Comparison of ENCODE assay signal across 15 cellular contexts in the genomic region with DNA sequence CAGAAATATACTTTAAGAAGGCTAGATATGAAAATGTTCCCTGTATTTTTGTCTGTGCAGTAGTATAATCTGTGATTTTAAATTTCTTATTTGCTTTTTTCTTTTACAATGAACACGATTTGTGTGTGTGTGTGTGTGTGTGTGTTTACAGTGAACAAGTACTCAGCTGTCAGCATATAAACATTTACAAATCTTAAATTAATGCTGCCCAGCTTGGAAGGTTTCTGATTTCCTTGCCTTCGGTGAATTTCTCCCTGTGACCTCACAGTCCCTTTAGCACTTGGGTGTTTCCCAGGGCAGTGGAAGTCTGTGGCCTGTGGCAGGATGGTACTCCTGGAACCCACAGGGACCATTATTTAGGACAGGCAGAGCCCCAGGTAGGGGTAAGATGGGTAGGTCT. TPM values are rescaled to one million over a fixed set of nuclear protein-coding genes. Genes with fewer than 3 reads are reported as not detected.
DNase-seq lines count a peak whose midpoint lies in the region; ATAC-seq and TF ChIP-seq lines count a peak whose summit lies in the region.
"Had no signal": no experiment of that assay in that cellular context is flagged by ENCODE, and none has a peak within 500 bp of the region (broad histone marks: within the 10 kb centered on the region; RNA-seq: fewer than 3 reads in every experiment).

No MANE protein-coding gene starts in this region.

- no peak for ATAC-seq in activated T-cell treated with anti-CD3 and anti-CD28 coated beads, Interleukin-2, amount 50 U/mL, for 72 hours (replicated peaks in 1 of 2)
- no peak for ATAC-seq in psoas muscle
- ATAC-seq: HCT116 had no signal

- no peaks in the 10 kb centered on the region for H3K9me3 Mint-ChIP-seq in activated T-cell treated with anti-CD3 and anti-CD28 coated beads, Interleukin-2, amount 50 U/mL, for 72 hours
- no peaks in the 10 kb centered on the region for H3K9me3 Mint-ChIP-seq in activated T-helper 1 cell treated with anti-CD3 and anti-CD28 coated beads, Interleukin-12 subunit alpha, Interleukin-12 subunit beta, Interleukin-2, Interleukin-4 antibody, amounts not matched to agents 30 ng/mL and 10 ng/mL and 1 ng/mL, durations not matched to agents 14 hours and 24 hours and 36 hours
- H3K9me3 Mint-ChIP-seq: CD8-positive, alpha-beta memory T cell had no signal

- WGBS in psoas muscle, 3 donors = 51 to 65% (median 54%) methylated on average over 2 of the region's 2 CpGs

- no peaks in the 10 kb centered on the region for H3K27me3 Mint-ChIP-seq in activated T-cell treated with anti-CD3 and anti-CD28 coated beads, Interleukin-2, amount 50 U/mL, for 72 hours (ENCODE audit: low read depth)
- no peaks in the 10 kb centered on the region for H3K27me3 Mint-ChIP-seq in activated T-helper 1 cell treated with anti-CD3 and anti-CD28 coated beads, Interleukin-12 subunit alpha, Interleukin-12 subunit beta, Interleukin-2, Interleukin-4 antibody, amounts not matched to agents 30 ng/mL and 10 ng/mL and 1 ng/mL, durations not matched to agents 14 hours and 24 hours and 36 hours (ENCODE audit: insufficient read depth)
- H3K27me3 Mint-ChIP-seq: CD8-positive, alpha-beta memory T cell had no signal

- H3K36me3 Mint-ChIP-seq in activated T-cell treated with anti-CD3 and anti-CD28 coated beads, Interleukin-2, amount 50 U/mL, for 72 hours (ENCODE audit: insufficient read depth in 2 of 2) = no peaks in the 10 kb centered on the region
- H3K36me3 Mint-ChIP-seq in activated T-helper 1 cell treated with anti-CD3 and anti-CD28 coated beads, Interleukin-12 subunit alpha, Interleukin-12 subunit beta, Interleukin-2, Interleukin-4 antibody, amounts not matched to agents 30 ng/mL and 10 ng/mL and 1 ng/mL, durations not matched to agents 14 hours and 24 hours and 36 hours (ENCODE audit: low read depth) = peaks cover 6% of the 10 kb centered on the region

- H3K4me3 ChIP-seq in psoas muscle (no peak overlapping the region), left ventricle myocardium inferior (no peak overlapping the region)
- H3K4me3 ChIP-seq: BLaER1 had no signal

- H3K27me3 ChIP-seq in psoas muscle (ENCODE audit: insufficient read depth in 3 of 3, low read length in 2 of 3) = no peaks in the 10 kb centered on the region
- no peaks in the 10 kb centered on the region for H3K27me3 ChIP-seq in left ventricle myocardium inferior (ENCODE audit: low read depth)
- H3K27me3 ChIP-seq: BLaER1 had no signal

- peaks cover 52% of the 10 kb centered on the region for H3K4me1 Mint-ChIP-seq in activated T-cell treated with anti-CD3 and anti-CD28 coated beads, Interleukin-2, amount 50 U/mL, for 72 hours (ENCODE audit: low read depth)
- peaks cover 58% of the 10 kb centered on the region for H3K4me1 Mint-ChIP-seq in activated T-helper 1 cell treated with anti-CD3 and anti-CD28 coated beads, Interleukin-12 subunit alpha, Interleukin-12 subunit beta, Interleukin-2, Interleukin-4 antibody, amounts not matched to agents 30 ng/mL and 10 ng/mL and 1 ng/mL, durations not matched to agents 14 hours and 24 hours and 36 hours (ENCODE audit: low read depth)

- intact Hi-C loops in psoas muscle (cut with DNase I) (no loop called here), left ventricle myocardium inferior (cut with micrococcal nuclease) (no loop called here)
- intact Hi-C loops in activated T-helper 1 cell treated with anti-CD3 and anti-CD28 coated beads, Interleukin-12 subunit alpha, Interleukin-12 subunit beta, Interleukin-2, Interleukin-4 antibody, amounts not matched to agents 30 ng/mL and 10 ng/mL and 1 ng/mL, durations not matched to agents 14 hours and 24 hours and 36 hours (cut with micrococcal nuclease) = no loop called here

- H3K27ac ChIP-seq in psoas muscle (peak overlapping the region; percentile 91), left ventricle myocardium inferior (replicated peaks) (no peak overlapping the region)
- H3K27ac ChIP-seq: BLaER1 had no signal

- H3K36me3 ChIP-seq in psoas muscle (ENCODE audit: insufficient read depth in 1 of 2, low read depth in 1 of 2) = peaks cover 0 to 69% of the 10 kb centered on the region in 2 donors
- peaks cover 29% of the 10 kb centered on the region for H3K36me3 ChIP-seq in left ventricle myocardium inferior

- TF ChIP-seq CTCF in psoas muscle (IDR thresholded peaks at IDR 0.05) = no peak
- TF ChIP-seq CTCF in left ventricle myocardium inferior (IDR thresholded peaks at IDR 0.05; ENCODE audit: borderline replicate concordance) = no peak

- H3K4me1 ChIP-seq in psoas muscle (peaks cover 36% of the 10 kb centered on the region), left ventricle myocardium inferior (peaks cover 54% of the 10 kb centered on the region)
- H3K4me1 ChIP-seq: Caco-2 had no signal

- H3K9me3 ChIP-seq in psoas muscle (no peaks in the 10 kb centered on the region), left ventricle myocardium inferior (replicated peaks) (no peaks in the 10 kb centered on the region)
- H3K9me3 ChIP-seq: BLaER1, Caco-2 had no signal

- H3K4me3 Mint-ChIP-seq in activated T-cell treated with anti-CD3 and anti-CD28 coated beads, Interleukin-2, amount 50 U/mL, for 72 hours = no peak overlapping the region
- H3K4me3 Mint-ChIP-seq in activated T-helper 1 cell treated with anti-CD3 and anti-CD28 coated beads, Interleukin-12 subunit alpha, Interleukin-12 subunit beta, Interleukin-2, Interleukin-4 antibody, amounts not matched to agents 30 ng/mL and 10 ng/mL and 1 ng/mL, durations not matched to agents 14 hours and 24 hours and 36 hours = no peak overlapping the region
- H3K4me3 Mint-ChIP-seq: CD8-positive, alpha-beta memory T cell had no signal

- DNase-seq in activated T-cell treated with anti-CD3 and anti-CD28 coated beads, Interleukin-2, amount 50 U/mL, for 72 hours = no peak
- no peak for DNase-seq in activated T-cell treated with anti-CD3 and anti-CD28 coated beads, Interleukin-2, amount 50 U/mL, for 48 hours
- peak; percentile 78 for DNase-seq in fibroblast of peridontal ligament (ENCODE audit: extremely low read depth)
- no peak for DNase-seq in psoas muscle
- DNase-seq in left ventricle myocardium inferior = no peak
- no peak for DNase-seq in NCI-H2107 treated with DMSO at 0.1 percent for 48 hours (lab: John Stamatoyannopoulos, UW; ENCODE audit: unreplicated experiment)
- no peak for DNase-seq in activated T-helper 1 cell treated with anti-CD3 and anti-CD28 coated beads, Interleukin-12 subunit alpha, Interleukin-12 subunit beta, Interleukin-2, Interleukin-4 antibody, amounts not matched to agents 30 ng/mL and 10 ng/mL and 1 ng/mL, durations not matched to agents 14 hours and 24 hours and 36 hours (ENCODE audit: low spot score)
- DNase-seq: 8988T; AML-193; Caco-2; CD8-positive, alpha-beta memory T cell; DND-41; GDM1 had no signal

- peak overlapping the region; percentile 32 for H3K27ac Mint-ChIP-seq in activated T-cell treated with anti-CD3 and anti-CD28 coated beads, Interleukin-2, amount 50 U/mL, for 72 hours
- no peak overlapping the region for H3K27ac Mint-ChIP-seq in activated T-helper 1 cell treated with anti-CD3 and anti-CD28 coated beads, Interleukin-12 subunit alpha, Interleukin-12 subunit beta, Interleukin-2, Interleukin-4 antibody, amounts not matched to agents 30 ng/mL and 10 ng/mL and 1 ng/mL, durations not matched to agents 14 hours and 24 hours and 36 hours

RNA-seq across cellular contexts. Expression of a gene that starts 37.6 kb away (rescaled TPM):
- under 1 TPM; 0.19 to 0.22 TPM for total RNA-seq in activated T-cell treated with anti-CD3 and anti-CD28 coated beads, Interleukin-2, amount 50 U/mL, for 72 hours
- 100 to 1,000 TPM; 128 to 230 (median 158) TPM for total RNA-seq in psoas muscle
- 10 to 100 TPM in 2 of 3 donors, 1 to 10 TPM in 1; 1.8 to 40.7 (median 32.1) TPM for polyA plus RNA-seq in psoas muscle
- total RNA-seq in left ventricle myocardium inferior = 137 TPM
- 0.08 TPM in 1 of 2 replicates, not detected in the other for total RNA-seq in activated T-helper 1 cell treated with anti-CD3 and anti-CD28 coated beads, Interleukin-12 subunit alpha, Interleukin-12 subunit beta, Interleukin-2, Interleukin-4 antibody, amounts not matched to agents 30 ng/mL and 10 ng/mL and 1 ng/mL, durations not matched to agents 14 hours and 24 hours and 36 hours
- total RNA-seq: Caco-2 had no signal

Comparison
In these comparisons a context has a peak if more than half of its experiments do, and no peak if none do; other contexts are left out.
1. RNA of a gene that starts 37.6 kb away (total RNA-seq): 128 to 230 TPM in psoas muscle and 137 TPM in left ventricle myocardium inferior (single experiment); 0.19 to 0.22 TPM in activated T-cell treated with anti-CD3 and anti-CD28 coated beads, Interleukin-2, amount 50 U/mL, for 72 hours and 0.08 TPM in activated T-helper 1 cell treated with anti-CD3 and anti-CD28 coated beads, Interleukin-12 subunit alpha, Interleukin-12 subunit beta, Interleukin-2, Interleukin-4 antibody, amounts not matched to agents 30 ng/mL and 10 ng/mL and 1 ng/mL, durations not matched to agents 14 hours and 24 hours and 36 hours; every median in the first group is over 100 times any median in the second.